Comparison of ENCODE assay signal across 8 cellular contexts in genomic region chr17:62065611-62066468, GRCh38. TPM values are rescaled to one million over a fixed set of nuclear protein-coding genes. Genes with fewer than 3 reads are reported as not detected.
DNase-seq lines count a peak whose midpoint lies in the region; ATAC-seq and TF ChIP-seq lines count a peak whose summit lies in the region.

No MANE protein-coding gene starts in this region.

- CTCF ChIA-PET in CD4-positive, alpha-beta memory T cell (lab: Charles Lee; ENCODE audit: partially characterized antibody), result interaction anchor here (0.6 to 1.6 kb wide), 20 partner anchors 10 to 654 kb away, joined by 3 to 14 read pairs (median 5); partner anchors contain the start of gene BRIP1

- peak; percentile 90 to 94 for TF ChIP-seq RAD21 in liver (IDR thresholded peaks at IDR 0.05)

- peak overlapping the region; percentile 99 for H3K9ac ChIP-seq in liver (ENCODE audit: low read depth in 1 of 2, low read length in 2 of 2)

- peak overlapping the region; percentile 97 to 100 (median 99) for H3K27ac Mint-ChIP-seq in CD4-positive, alpha-beta memory T cell

- H3K36me3 ChIP-seq in CD4-positive, alpha-beta memory T cell (ENCODE audit: insufficient read depth, low read length), result no peaks in the 10 kb centered on the region
- H3K36me3 ChIP-seq in liver (ENCODE audit: control insufficient read depth in 4 of 4, insufficient read depth in 3 of 4, low read depth in 1 of 4, low read length in 3 of 4), result no peaks in the 10 kb centered on the region

- H3K27ac ChIP-seq in CD4-positive, alpha-beta memory T cell (ENCODE audit: low read depth, low read length), result peak overlapping the region; percentile 96
- H3K27ac ChIP-seq in liver (ENCODE audit: low read depth in 1 of 2, low read length in 2 of 2), result peak overlapping the region; percentile 98 to 100

- H3K9me3 Mint-ChIP-seq in CD4-positive, alpha-beta memory T cell, result no peaks in the 10 kb centered on the region

- peaks cover 11 to 37% of the 10 kb centered on the region in 2 donors for H3K36me3 Mint-ChIP-seq in CD4-positive, alpha-beta memory T cell

- WGBS in liver, result 1% methylated on average over 51 of the region's 51 CpGs

- peaks cover 33% of the 10 kb centered on the region for H3K4me1 ChIP-seq in CD4-positive, alpha-beta memory T cell (ENCODE audit: insufficient read depth, low read length)
- H3K4me1 ChIP-seq in liver (ENCODE audit: control insufficient read depth in 4 of 4, insufficient read depth in 4 of 4, low read length in 3 of 4), result peaks cover 6 to 61% (median 46%) of the 10 kb centered on the region in 4 donors

- peak overlapping the region; percentile 95 to 99 (median 98) for H3K4me3 Mint-ChIP-seq in CD4-positive, alpha-beta memory T cell

- H3K27me3 Mint-ChIP-seq in CD4-positive, alpha-beta memory T cell, result no peaks in the 10 kb centered on the region

- H3K9me3 ChIP-seq in CD4-positive, alpha-beta memory T cell (ENCODE audit: control insufficient read depth in 1 of 2, low read length in 2 of 2), result no peaks in the 10 kb centered on the region
- H3K9me3 ChIP-seq in liver (ENCODE audit: control insufficient read depth in 4 of 4, low read length in 3 of 4), result no peaks in the 10 kb centered on the region

- H3K27me3 ChIP-seq in CD4-positive, alpha-beta memory T cell (ENCODE audit: insufficient read depth, low read length), result no peaks in the 10 kb centered on the region
- H3K27me3 ChIP-seq in liver (ENCODE audit: control insufficient read depth in 4 of 4, insufficient read depth in 4 of 4, low read length in 3 of 4), result no peaks in the 10 kb centered on the region

- H3K4me3 ChIP-seq in CD4-positive, alpha-beta memory T cell (ENCODE audit: low read length in 2 of 2), result peak overlapping the region; percentile 87 to 93
- H3K4me3 ChIP-seq in liver (ENCODE audit: low read depth in 1 of 3, low read length in 3 of 3), result peak overlapping the region; percentile 98 to 99 (median 99)

- peak; percentile 91 for ATAC-seq in GM19438 (IDR thresholded peaks at IDR 0.05; ENCODE audit: low read depth, unreplicated experiment)
- peak; percentile 93 for ATAC-seq in HG03571 (IDR thresholded peaks at IDR 0.05; ENCODE audit: unreplicated experiment)

- DNase-seq in CD4-positive, alpha-beta memory T cell, result peak; percentile 96 to 99 (median 97)
- DNase-seq in NCI-H774 (lab: John Stamatoyannopoulos, UW) (peak; percentile 99), dermis microvascular lymphatic vessel endothelial cell (ENCODE audit: low read depth in 2 of 2) (peak; percentile 93 to 98)
- peak; percentile 98 to 99 for DNase-seq in activated CD4-positive, alpha-beta T cell treated with anti-CD3 and anti-CD28 coated beads, Interleukin-2, amount 50 U/mL, for 48 hours
- peak; percentile 98 for DNase-seq in stimulated activated CD4-positive, alpha-beta T cell treated with anti-CD3 and anti-CD28 coated beads, Interleukin-4, amount 100 ng/mL, for 1 hour

- intact Hi-C loops in CD4-positive, alpha-beta memory T cell (cut with micrococcal nuclease), result loop anchor here (1.0 to 5.0 kb wide), 4 partner anchors 23 to 1464 kb away; partner anchors contain the start of genes BRIP1, INTS2 and PPM1D

- peak; percentile 94 for TF ChIP-seq CTCF in liver (IDR thresholded peaks at IDR 0.05; ENCODE audit: low read depth, low read length, missing input control)

- POLR2A ChIA-PET in CD4-positive, alpha-beta memory T cell (lab: Charles Lee; ENCODE audit: partially characterized antibody), result interaction anchor here (0.7 to 2.2 kb wide), 5 partner anchors 10 to 203 kb away, joined by 3 to 10 read pairs (median 4); partner anchors contain the start of gene BRIP1

- H3K4me1 Mint-ChIP-seq in CD4-positive, alpha-beta memory T cell, result peaks cover 26 to 44% (median 34%) of the 10 kb centered on the region in 4 donors

TF ChIP-seq in liver, 16 proteins besides CTCF, POLR2A, EP300 and RAD21:
- TF ChIP-seq ATF3 (IDR thresholded peaks at IDR 0.05) (no peak), FOXA2 (IDR thresholded peaks at IDR 0.05) (no peak), RXRA (IDR thresholded peaks at IDR 0.05) (peak in 1 of 2 donors; percentile 64), HNF4G (IDR thresholded peaks at IDR 0.05) (no peak), NR2F2 (IDR thresholded peaks at IDR 0.05) (peak; percentile 59), FOXA1 (IDR thresholded peaks at IDR 0.05) (no peak), YY1 (IDR thresholded peaks at IDR 0.05) (peak; percentile 99), SP1 (IDR thresholded peaks at IDR 0.05) (peak; percentile 74), EGR1 (IDR thresholded peaks at IDR 0.05; ENCODE audit: low read depth in 2 of 2) (peak; percentile 25 to 59), HNF4A (conservative IDR thresholded peaks at IDR 0.05) (peak; percentile 16 to 50), ZBTB33 (IDR thresholded peaks at IDR 0.05) (no peak), GABPA (IDR thresholded peaks at IDR 0.05 in 1 of 2, conservative IDR thresholded peaks at IDR 0.05 in 1 of 2) (no peak), TAF1 (conservative IDR thresholded peaks at IDR 0.05) (peak; percentile 23), JUND (IDR thresholded peaks at IDR 0.05) (peak in 1 of 2 donors; percentile 40)
- TF ChIP-seq, protein P1, sequence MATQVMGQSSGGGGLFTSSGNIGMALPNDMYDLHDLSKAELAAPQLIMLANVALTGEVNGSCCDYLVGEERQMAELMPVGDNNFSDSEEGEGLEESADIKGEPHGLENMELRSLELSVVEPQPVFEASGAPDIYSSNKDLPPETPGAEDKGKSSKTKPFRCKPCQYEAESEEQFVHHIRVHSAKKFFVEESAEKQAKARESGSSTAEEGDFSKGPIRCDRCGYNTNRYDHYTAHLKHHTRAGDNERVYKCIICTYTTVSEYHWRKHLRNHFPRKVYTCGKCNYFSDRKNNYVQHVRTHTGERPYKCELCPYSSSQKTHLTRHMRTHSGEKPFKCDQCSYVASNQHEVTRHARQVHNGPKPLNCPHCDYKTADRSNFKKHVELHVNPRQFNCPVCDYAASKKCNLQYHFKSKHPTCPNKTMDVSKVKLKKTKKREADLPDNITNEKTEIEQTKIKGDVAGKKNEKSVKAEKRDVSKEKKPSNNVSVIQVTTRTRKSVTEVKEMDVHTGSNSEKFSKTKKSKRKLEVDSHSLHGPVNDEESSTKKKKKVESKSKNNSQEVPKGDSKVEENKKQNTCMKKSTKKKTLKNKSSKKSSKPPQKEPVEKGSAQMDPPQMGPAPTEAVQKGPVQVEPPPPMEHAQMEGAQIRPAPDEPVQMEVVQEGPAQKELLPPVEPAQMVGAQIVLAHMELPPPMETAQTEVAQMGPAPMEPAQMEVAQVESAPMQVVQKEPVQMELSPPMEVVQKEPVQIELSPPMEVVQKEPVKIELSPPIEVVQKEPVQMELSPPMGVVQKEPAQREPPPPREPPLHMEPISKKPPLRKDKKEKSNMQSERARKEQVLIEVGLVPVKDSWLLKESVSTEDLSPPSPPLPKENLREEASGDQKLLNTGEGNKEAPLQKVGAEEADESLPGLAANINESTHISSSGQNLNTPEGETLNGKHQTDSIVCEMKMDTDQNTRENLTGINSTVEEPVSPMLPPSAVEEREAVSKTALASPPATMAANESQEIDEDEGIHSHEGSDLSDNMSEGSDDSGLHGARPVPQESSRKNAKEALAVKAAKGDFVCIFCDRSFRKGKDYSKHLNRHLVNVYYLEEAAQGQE (IDR thresholded peaks at IDR 0.05), result peak; percentile 56
- TF ChIP-seq, protein P2, sequence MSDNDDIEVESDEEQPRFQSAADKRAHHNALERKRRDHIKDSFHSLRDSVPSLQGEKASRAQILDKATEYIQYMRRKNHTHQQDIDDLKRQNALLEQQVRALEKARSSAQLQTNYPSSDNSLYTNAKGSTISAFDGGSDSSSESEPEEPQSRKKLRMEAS (IDR thresholded peaks at IDR 0.05), result no peak

RNA-seq across cellular contexts. Expression of gene MED13, which starts 0.8 kb away (rescaled TPM):
- total RNA-seq in CD4-positive, alpha-beta memory T cell, result 10 to 100 TPM; 77.8 to 85.4 TPM
- 1 to 10 TPM; 1.8 to 4.4 TPM for polyA plus RNA-seq in CD4-positive, alpha-beta memory T cell
- total RNA-seq in dermis microvascular lymphatic vessel endothelial cell, result 28.0 and 40.6 TPM in 2 replicates
- 10 to 100 TPM; 44.2 to 64.0 TPM for total RNA-seq in liver
- 1 to 10 TPM; 6.6 to 7.7 TPM for polyA plus RNA-seq in liver

Comparison
In these comparisons a context has a peak if more than half of its experiments do, and no peak if none do; other contexts are left out.
1. Peak in every context shown above with its lines: DNase-seq, ATAC-seq, H3K4me3 ChIP-seq and H3K27ac ChIP-seq.